ENCODE assay signal across 19 cellular contexts in genomic region chr11:134449713-134450112, GRCh38. TPM values are rescaled to one million over a fixed set of nuclear protein-coding genes. Genes with fewer than 3 reads are reported as not detected.
DNase-seq lines count a peak whose midpoint lies in the region; ATAC-seq lines count a peak whose summit lies in the region.
"Had no signal": no experiment of that assay in that cellular context is flagged by ENCODE, and none has a peak within 500 bp of the region (broad histone marks: within the 10 kb centered on the region; RNA-seq: fewer than 3 reads in every experiment).

No MANE protein-coding gene starts in this region.

- ATAC-seq in left lobe of liver (peak; percentile 62), HG02759 (IDR thresholded peaks at IDR 0.05; ENCODE audit: unreplicated experiment) (no peak)
- ATAC-seq: activated naive CD4-positive, alpha-beta T cell treated with anti-CD3 and anti-CD28 coated beads, Interleukin-2, amount 50 U/mL, for 72 hours; naive thymus-derived CD4-positive, alpha-beta T cell had no signal

- DNase-seq in DMS53 (lab: John Stamatoyannopoulos, UW) (peak; percentile 54), DMS53 treated with DMSO at 0.1 percent for 48 hours (lab: John Stamatoyannopoulos, UW; ENCODE audit: unreplicated experiment) (no peak), COR-L47 (lab: John Stamatoyannopoulos, UW) (peak; percentile 34), NCI-H526 treated with DMSO at 0.1 percent for 48 hours (lab: John Stamatoyannopoulos, UW) (peak; percentile 56), left lobe of liver (ENCODE audit: low spot score) (no peak), dermis blood vessel endothelial cell (no peak), AG08395 (ENCODE audit: low spot score) (no peak)
- DNase-seq: 8988T; activated T-cell treated with anti-CD3 and anti-CD28 coated beads, Interleukin-2, amount 50 U/mL, for 48 hours; AML-193; KBM-7; mesenchymal stem cell; NCI-H1694; NCI-H446; stomach; T1000 had no signal

RNA-seq across cellular contexts. Expression of gene B3GAT1, which starts 37.7 kb away (rescaled TPM):
- total RNA-seq in left lobe of liver (5.4 TPM), dermis blood vessel endothelial cell (not detected in 2 replicates)

Comparison
In these comparisons a context has a peak if more than half of its experiments do, and no peak if none do; other contexts are left out.
1. DNase-seq: peak in DMS53 (single experiment), COR-L47 (single experiment) and NCI-H526 treated with DMSO at 0.1 percent for 48 hours (single experiment); none in DMS53 treated with DMSO at 0.1 percent for 48 hours (single experiment), left lobe of liver (single experiment), dermis blood vessel endothelial cell (single experiment) and AG08395 (single experiment).